In genomic region chr12:38782393-38782792, GRCh38 we compare ENCODE assay signal across 19 cellular contexts.
DNase-seq lines count a peak whose midpoint lies in the region; ATAC-seq, FAIRE-seq and TF ChIP-seq lines count a peak whose summit lies in the region.
"Had no signal": no experiment of that assay in that cellular context is flagged by ENCODE, and none has a peak within 500 bp of the region (broad histone marks: within the 10 kb centered on the region; RNA-seq: fewer than 3 reads in every experiment).

No MANE protein-coding gene starts in this region.

- TF ChIP-seq POLR2A in GM12878 (IDR thresholded peaks at IDR 0.05; ENCODE audit: low read depth, low read length), result no peak

- POLR2A ChIA-PET in GM12878 (lab: Charles Lee), result interaction anchor here (1.3 kb wide), 1 partner anchor 12 kb away, joined by 5 read pairs; no protein-coding TSS in a partner anchor

- no peaks in the 10 kb centered on the region for H3K4me1 ChIP-seq in GM12878 (ENCODE audit: control insufficient read depth, insufficient read depth, low read length)
- H3K4me1 ChIP-seq in hepatocyte (ENCODE audit: insufficient read depth), result no peaks in the 10 kb centered on the region
- H3K4me1 ChIP-seq: BLaER1 had no signal

- peak overlapping the region; percentile 41; the same call in 1 of the 2 replicates for H3K4me2 ChIP-seq in GM12878 (ENCODE audit: control insufficient read depth, insufficient read depth)
- no peak overlapping the region for H3K4me2 ChIP-seq in hepatocyte
- H3K4me2 ChIP-seq: BLaER1 had no signal

- no peak overlapping the region for H3K4me3 ChIP-seq in GM12878
- H3K4me3 ChIP-seq in hepatocyte, result no peak overlapping the region
- H3K4me3 ChIP-seq: BLaER1, SK-N-MC had no signal

- no peak for TF ChIP-seq CTCF in GM12878 (IDR thresholded peaks at IDR 0.05 in 2 of 3, conservative IDR thresholded peaks at IDR 0.05 in 1 of 3; ENCODE audit: control insufficient read depth in 2 of 3, extremely low read depth in 1 of 3, insufficient read depth in 1 of 3, low read depth in 3 of 3, low read length in 3 of 3)
- TF ChIP-seq CTCF in hepatocyte (IDR thresholded peaks at IDR 0.05; ENCODE audit: poor library complexity), result no peak

- H3K36me3 ChIP-seq in GM12878 (ENCODE audit: control insufficient read depth in 2 of 2, insufficient read depth in 2 of 2, low read length in 1 of 2) (no peaks in the 10 kb centered on the region), hepatocyte (replicated peaks; ENCODE audit: insufficient read depth, low read depth) (no peaks in the 10 kb centered on the region)
- H3K36me3 ChIP-seq: BLaER1 had no signal

- CTCF ChIA-PET in GM12878 (lab: Yijun Ruan, JAX), result no interaction called here

- no peak overlapping the region for H3K9ac ChIP-seq in GM12878 (ENCODE audit: control insufficient read depth, insufficient read depth, low read length)
- H3K9ac ChIP-seq: BLaER1 had no signal

- no TSS peak for BruUV-seq in GM12878 (replicated peaks; lab: Mats Ljungman, UMichigan)

- TF ChIP-seq EP300 in GM12878 (IDR thresholded peaks at IDR 0.05; ENCODE audit: borderline replicate concordance in 1 of 2, control insufficient read depth in 1 of 2, low read depth in 2 of 2, low read length in 2 of 2), result no peak

- RAD21 ChIA-PET in GM12878 (lab: Charles Lee; ENCODE audit: unreplicated experiment), result interaction anchor here (1.1 to 1.8 kb wide), 3 partner anchors 11 to 124 kb away, joined by 5 to 9 read pairs (median 7); partner anchors contain the start of gene CPNE8

- H3K9me2 ChIP-seq in hepatocyte (replicated peaks; ENCODE audit: insufficient read depth), result no peaks in the 10 kb centered on the region

- peak; percentile 65 for FAIRE-seq in GM19239 (lab: Jason Lieb, UNC)
- FAIRE-seq in GM12878 (lab: Jason Lieb, UNC), result no peak

- intact Hi-C loops in GM12878 (cut with micrococcal nuclease; ENCODE audit: unreplicated experiment), result no loop called here
- intact Hi-C loops in posterior cingulate gyrus (cut with DNase I), result no loop called here

- H4K20me1 ChIP-seq in GM12878 (ENCODE audit: control insufficient read depth, insufficient read depth) (no peaks in the 10 kb centered on the region), hepatocyte (ENCODE audit: insufficient read depth, poor library complexity, severe bottlenecking) (no peaks in the 10 kb centered on the region)
- H4K20me1 ChIP-seq: BLaER1 had no signal

- no peaks in the 10 kb centered on the region; the same call in 1 of the 2 replicates for H3K79me2 ChIP-seq in GM12878 (ENCODE audit: control insufficient read depth, insufficient read depth, low read length)
- no peaks in the 10 kb centered on the region for H3K79me2 ChIP-seq in hepatocyte

- no peaks in the 10 kb centered on the region for H3K27me3 ChIP-seq in GM12878 (replicated peaks in 1 of 2; ENCODE audit: control insufficient read depth in 2 of 2, insufficient read depth in 2 of 2, low read length in 1 of 2)
- no peaks in the 10 kb centered on the region for H3K27me3 ChIP-seq in hepatocyte
- H3K27me3 ChIP-seq: BLaER1 had no signal

- SMC1A ChIA-PET in GM12878 (lab: Charles Lee; ENCODE audit: uncharacterized antibody, unreplicated experiment), result interaction anchor here (0.7 to 3.8 kb wide), 7 partner anchors 11 to 127 kb away, joined by 3 to 18 read pairs (median 3); partner anchors contain the start of gene CPNE8

- ATAC-seq in GM18517 (IDR thresholded peaks at IDR 0.05; ENCODE audit: unreplicated experiment) (peak; percentile 63), HG02885 (IDR thresholded peaks at IDR 0.05; ENCODE audit: poor library complexity, unreplicated experiment) (peak; percentile 57), GM12878 (peak; percentile 69)
- ATAC-seq: Panc1, Right ventricle myocardium inferior, T-cell had no signal

- DNase-seq in GM19239 (ENCODE audit: insufficient read length, low spot score) (no peak), GM12878 (ENCODE audit: low read depth, low spot score) (no peak), hepatocyte (ENCODE audit: low spot score) (no peak), H4 (ENCODE audit: low spot score) (no peak), posterior cingulate gyrus (no peak)
- DNase-seq: CD8-positive, alpha-beta memory T cell; DND-41; GDM1; KBM-7; NCI-H1092; NCI-H1694; NCI-H69; T-cell had no signal

- H3K27ac ChIP-seq in GM12878 (ENCODE audit: control insufficient read depth, insufficient read depth), result peak overlapping the region; percentile 42
- no peak overlapping the region for H3K27ac ChIP-seq in hepatocyte
- H3K27ac ChIP-seq: BLaER1, SK-N-MC had no signal

- no peak for TF ChIP-seq RAD21 in GM12878 (IDR thresholded peaks at IDR 0.05; ENCODE audit: insufficient read depth, low read depth, low read length)

- peaks cover 9% of the 10 kb centered on the region for H3K9me3 ChIP-seq in GM12878 (replicated peaks; ENCODE audit: control insufficient read depth, insufficient read depth, low read length)
- H3K9me3 ChIP-seq in hepatocyte (ENCODE audit: low read depth), result no peaks in the 10 kb centered on the region
- H3K9me3 ChIP-seq: BLaER1 had no signal

- H2AFZ ChIP-seq in GM12878 (ENCODE audit: control insufficient read depth, low read depth, low read length) (no peak overlapping the region), hepatocyte (no peak overlapping the region)

- in situ Hi-C loops in GM12878 (cut with MboI), result loop anchor here (25.0 kb wide), 5 partner anchors 95 to 830 kb away; partner anchors contain the start of gene ABCD2

TF ChIP-seq in GM12878, 131 proteins besides CTCF, POLR2A, EP300 and RAD21:
- TF ChIP-seq ZBTB40 (IDR thresholded peaks at IDR 0.05; ENCODE audit: borderline replicate concordance) (0 out of 2 replicates have a peak, but pooled peaks have one; percentile 16), JUNB (IDR thresholded peaks at IDR 0.05) (peak; percentile 40), CUX1 (IDR thresholded peaks at IDR 0.05; ENCODE audit: insufficient replicate concordance, low read depth, low read length) (no peak)
